In the genomic region with DNA sequence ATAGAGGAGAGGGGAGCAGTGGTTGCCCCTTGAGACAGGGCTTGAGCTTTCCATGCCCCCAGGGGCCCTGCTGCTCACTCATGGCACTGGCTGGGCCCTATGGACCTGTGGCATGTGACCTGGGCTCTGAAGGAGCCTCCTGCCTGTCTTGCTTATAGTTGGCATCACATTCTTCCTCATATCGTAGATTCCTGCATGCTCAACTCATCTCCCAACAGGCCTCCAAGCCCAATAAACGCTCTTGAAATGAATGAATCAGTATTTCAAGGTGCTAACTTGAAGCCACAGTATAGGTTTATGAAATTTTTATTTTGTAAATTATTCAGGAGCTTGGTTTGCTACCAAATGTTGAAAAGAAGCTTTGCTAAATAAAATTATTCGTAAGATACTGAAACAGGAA, we compare ENCODE assay signal across 32 cellular contexts.
"Had no signal": no experiment of that assay in that cellular context is flagged by ENCODE, and none has a peak within 500 bp of the region (broad histone marks: within the 10 kb centered on the region; RNA-seq: fewer than 3 reads in every experiment).

No MANE protein-coding gene starts in this region.

- H3K27ac ChIP-seq: RWPE1 had no signal

- H3K36me3 ChIP-seq: WERI-Rb-1 had no signal

- ATAC-seq: activated CD8-positive, alpha-beta T cell treated with anti-CD3 and anti-CD28 coated beads for 36 hours; activated naive CD8-positive, alpha-beta T cell treated with anti-CD3 and anti-CD28 coated beads, Interleukin-2, amount 50 U/mL, for 24 hours; activated T-cell treated with anti-CD3 and anti-CD28 coated beads, Interleukin-2, amount 50 U/mL, for 4 hours; PC-3; Right ventricle myocardium inferior had no signal

- DNase-seq: activated CD4-positive, alpha-beta T cell treated with anti-CD3 and anti-CD28 coated beads, Interleukin-2, amount 10 ng/mL, durations not matched to agents 24 days and 14 days; activated CD4-positive, alpha-beta T cell treated with anti-CD3 and anti-CD28 coated beads, Interleukin-2, amount 50 U/mL, for 4 hours; activated CD4-positive, CD25-positive, alpha-beta regulatory T cell; activated CD8-positive, alpha-beta T cell treated with anti-CD3 and anti-CD28 coated beads for 36 hours; activated naive CD4-positive, alpha-beta T cell treated with anti-CD3 and anti-CD28 coated beads, Interleukin-2, amount 10 ng/mL, durations not matched to agents 7 days and 5 days; activated naive CD8-positive, alpha-beta T cell treated with anti-CD3 and anti-CD28 coated beads, Interleukin-2, amount 50 U/mL, for 24 hours; activated T-cell treated with anti-CD3 and anti-CD28 coated beads for 4 hours; activated T-cell treated with anti-CD3 and anti-CD28 coated beads, Interleukin-2, amount 50 U/mL, for 4 hours; amniotic stem cell; aorta; Karpas-422; KBM-7; MM.1S; MV-4-11; NCI-H1092; NCI-H1436 treated with DMSO at 0.1 percent for 48 hours; NCI-H1694 treated with DMSO at 0.1 percent for 48 hours; NCI-H2029; NCI-H345; NCI-H510A; NCI-H526; NCI-H748 treated with DMSO at 0.1 percent for 48 hours; NK-92 treated with Interleukin-12 subunit alpha and Interleukin-12 subunit beta, amount 100 ng/mL, for 24 hours; PC-3; SIG-M5; SW 1271; T-helper 1 cell; T-helper 2 cell; T-helper 9 cell; WERI-Rb-1 had no signal
